1 cellular context compared by ENCODE assay signal in genomic region chr3:32502944-32503286, GRCh38.
TF ChIP-seq lines count a peak whose summit lies in the region.

No MANE protein-coding gene starts in this region.

TF ChIP-seq in GM23338, 12 proteins besides CTCF, POLR2A, EP300 and RAD21 (continued from another document):
- TF ChIP-seq ZNF462 (CRISPR knock-in tag; IDR thresholded peaks at IDR 0.05), result no peak
